Comparison of ENCODE assay signal across 29 cellular contexts in genomic region chr16:2481676-2482075, GRCh38. TPM values are rescaled to one million over a fixed set of nuclear protein-coding genes. Genes with fewer than 3 reads are reported as not detected.
DNase-seq lines count a peak whose midpoint lies in the region; ATAC-seq, FAIRE-seq and TF ChIP-seq lines count a peak whose summit lies in the region.
"Had no signal": no experiment of that assay in that cellular context is flagged by ENCODE, and none has a peak within 500 bp of the region (broad histone marks: within the 10 kb centered on the region; RNA-seq: fewer than 3 reads in every experiment).

No MANE protein-coding gene starts in this region.

- H3K9me3 Mint-ChIP-seq in activated CD8-positive, alpha-beta T cell treated with anti-CD3 and anti-CD28 coated beads, Interleukin-2, amount 10 ng/mL, durations not matched to agents 7 days and 5 days (ENCODE audit: insufficient read depth): no peaks in the 10 kb centered on the region
- H3K9me3 Mint-ChIP-seq: activated naive CD4-positive, alpha-beta T cell treated with anti-CD3 and anti-CD28 coated beads for 36 hours; GM23338; naive B cell; T-cell had no signal

- H3K27ac Mint-ChIP-seq in activated CD8-positive, alpha-beta T cell treated with anti-CD3 and anti-CD28 coated beads, Interleukin-2, amount 10 ng/mL, durations not matched to agents 7 days and 5 days: no peak overlapping the region
- H3K27ac Mint-ChIP-seq: activated naive CD4-positive, alpha-beta T cell treated with anti-CD3 and anti-CD28 coated beads for 36 hours; GM23338; naive B cell; T-cell had no signal

- H3K4me1 Mint-ChIP-seq in activated CD8-positive, alpha-beta T cell treated with anti-CD3 and anti-CD28 coated beads, Interleukin-2, amount 10 ng/mL, durations not matched to agents 7 days and 5 days (ENCODE audit: low read depth): peaks cover 19% of the 10 kb centered on the region

- no peaks in the 10 kb centered on the region for H3K27me3 Mint-ChIP-seq in activated CD8-positive, alpha-beta T cell treated with anti-CD3 and anti-CD28 coated beads, Interleukin-2, amount 10 ng/mL, durations not matched to agents 7 days and 5 days (ENCODE audit: low read depth)
- H3K27me3 Mint-ChIP-seq: naive B cell, T-cell had no signal

- ATAC-seq in IMR-90 (ENCODE audit: low read depth): no peak
- ATAC-seq in activated CD8-positive, alpha-beta T cell treated with anti-CD3 and anti-CD28 coated beads, Interleukin-2, amount 10 ng/mL, durations not matched to agents 7 days and 5 days: no peak
- ATAC-seq: GM23338, HepG2, left cardiac atrium, PC-3, T-cell had no signal

- 0 out of 2 replicates have a peak, but pooled peaks cover 6% of the 10 kb centered on the region for H3K9me1 ChIP-seq in IMR-90 (ENCODE audit: insufficient read depth, low read length)

- no peaks in the 10 kb centered on the region for H3K23me2 ChIP-seq in H1 (ENCODE audit: low read depth, low read length)

- H2AK9ac ChIP-seq in IMR-90 (replicated peaks; ENCODE audit: low read depth, low read length, poor library complexity): peak overlapping the region; percentile 33

- H3K4me3 ChIP-seq in BLaER1 (no peak overlapping the region), IMR-90 (ENCODE audit: insufficient read depth, low read depth, low read length) (no peak overlapping the region), H1 (ENCODE audit: extremely low read depth in 1 of 4, insufficient read depth in 2 of 4, low read depth in 3 of 4, low read length in 4 of 4) (no peak overlapping the region), neuronal stem cell (ENCODE audit: low read length in 2 of 2) (no peak overlapping the region)
- H3K4me3 ChIP-seq: adrenal gland, coronary artery, GM23338 had no signal

- H3K23ac ChIP-seq in IMR-90 (ENCODE audit: low read depth, low read length) (no peak overlapping the region), H1 (ENCODE audit: insufficient read length) (no peak overlapping the region), neuronal stem cell (ENCODE audit: low read depth, low read length, poor library complexity) (peak overlapping the region; percentile 32)

- TF ChIP-seq RAD21 in IMR-90 (IDR thresholded peaks at IDR 0.05; ENCODE audit: low read length) (no peak), H1 (IDR thresholded peaks at IDR 0.05 in 1 of 2, conservative IDR thresholded peaks at IDR 0.05 in 1 of 2; ENCODE audit: low read depth in 2 of 2, low read length in 2 of 2) (no peak)

- H3K27me3 ChIP-seq in BLaER1 (no peaks in the 10 kb centered on the region), IMR-90 (ENCODE audit: control insufficient read depth, insufficient read depth, low read length) (no peaks in the 10 kb centered on the region), H1 (replicated peaks in 1 of 4; ENCODE audit: control insufficient read depth in 3 of 4, extremely low read depth in 1 of 4, insufficient read depth in 3 of 4, low read length in 3 of 4) (peaks cover 0 to 2% (median under 1%) of the 10 kb centered on the region in 4 experiments; a peak in 1 of 7 replicates), neuronal stem cell (ENCODE audit: control insufficient read depth in 3 of 3, insufficient read depth in 3 of 3, low read depth in 1 of 3, low read length in 3 of 3) (no peaks in the 10 kb centered on the region)
- H3K27me3 ChIP-seq: adrenal gland, esophagus muscularis mucosa, foreskin keratinocyte had no signal

- in situ Hi-C loops in IMR-90 (cut with MboI; ENCODE audit: low sequenced_read_pairs): no loop called here

- H3K4me1 ChIP-seq in BLaER1 (peaks cover 84% of the 10 kb centered on the region), IMR-90 (ENCODE audit: control insufficient read depth, insufficient read depth, low read length) (peaks cover 16% of the 10 kb centered on the region), H1 (replicated peaks in 1 of 4; ENCODE audit: control insufficient read depth in 3 of 4, insufficient read depth in 4 of 4, low read length in 3 of 4) (no peaks in the 10 kb centered on the region; a peak in 1 of 7 replicates), neuronal stem cell (ENCODE audit: control insufficient read depth in 2 of 2, insufficient read depth in 1 of 2, low read depth in 1 of 2, low read length in 2 of 2) (no peaks in the 10 kb centered on the region)
- H3K4me1 ChIP-seq: foreskin keratinocyte had no signal

- H3K14ac ChIP-seq in IMR-90 (replicated peaks; ENCODE audit: low read depth, low read length): no peak overlapping the region
- no peak overlapping the region for H3K14ac ChIP-seq in H1 (ENCODE audit: insufficient read length)
- no peak overlapping the region for H3K14ac ChIP-seq in neuronal stem cell (ENCODE audit: low read length)

- H3K9me3 ChIP-seq in BLaER1: no peaks in the 10 kb centered on the region
- H3K9me3 ChIP-seq in IMR-90 (ENCODE audit: control insufficient read depth, insufficient read depth, low read length): no peaks in the 10 kb centered on the region
- H3K9me3 ChIP-seq in H1 (ENCODE audit: insufficient read depth in 2 of 2, low read depth in 1 of 2, low read length in 1 of 2): no peaks in the 10 kb centered on the region
- H3K9me3 ChIP-seq in neuronal stem cell (replicated peaks in 1 of 2; ENCODE audit: control insufficient read depth in 2 of 2, insufficient read depth in 1 of 2, low read depth in 1 of 2, low read length in 2 of 2): no peaks in the 10 kb centered on the region
- H3K9me3 ChIP-seq: adrenal gland, esophagus muscularis mucosa had no signal

- no TSS peak for BruUV-seq in IMR-90 (replicated peaks; lab: Mats Ljungman, UMichigan)

- peaks cover 0 to 2% of the 10 kb centered on the region in 2 experiments; a peak in 1 of 4 replicates for H3K79me2 ChIP-seq in H1 (ENCODE audit: control insufficient read depth in 1 of 2, insufficient read depth in 2 of 2, low read length in 2 of 2)

- no peak overlapping the region for H4K91ac ChIP-seq in IMR-90 (ENCODE audit: insufficient read depth, low read depth, low read length)
- no peak overlapping the region for H4K91ac ChIP-seq in H1 (replicated peaks; ENCODE audit: insufficient read length, low read length)
- no peak overlapping the region for H4K91ac ChIP-seq in neuronal stem cell (ENCODE audit: low read depth, low read length, poor library complexity)

- dilution Hi-C loops in IMR-90 (cut with HindIII; ENCODE audit: low sequenced_read_pairs, unreplicated experiment): no loop called here

- TF ChIP-seq POLR2A in IMR-90 (IDR thresholded peaks at IDR 0.05; ENCODE audit: low read depth, low read length) (no peak), H1 (IDR thresholded peaks at IDR 0.05; ENCODE audit: control extremely low read depth in 1 of 2, low read depth in 2 of 2, low read length in 2 of 2) (no peak)

- H2AK5ac ChIP-seq in IMR-90 (ENCODE audit: low read depth, low read length) (no peak overlapping the region), H1 (ENCODE audit: low read depth, low read length) (no peak overlapping the region), neuronal stem cell (ENCODE audit: low read depth, low read length) (no peak overlapping the region)

- H3K18ac ChIP-seq in IMR-90 (ENCODE audit: low read depth, low read length) (no peak overlapping the region), H1 (ENCODE audit: extremely low read depth, low read length) (no peak overlapping the region), neuronal stem cell (ENCODE audit: low read length) (no peak overlapping the region)

- H3K36me3 ChIP-seq in BLaER1: peaks cover 56% of the 10 kb centered on the region
- H3K36me3 ChIP-seq in IMR-90 (ENCODE audit: control insufficient read depth, insufficient read depth, low read length): no peaks in the 10 kb centered on the region
- no peaks in the 10 kb centered on the region for H3K36me3 ChIP-seq in H1 (ENCODE audit: control insufficient read depth in 2 of 4, insufficient read depth in 4 of 4, low read length in 3 of 4)
- H3K36me3 ChIP-seq in neuronal stem cell (replicated peaks in 1 of 2; ENCODE audit: control insufficient read depth in 2 of 2, insufficient read depth in 2 of 2, low read length in 2 of 2): no peaks in the 10 kb centered on the region
- H3K36me3 ChIP-seq: adrenal gland had no signal

- POLR2A ChIA-PET in IMR-90 (lab: Charles Lee; ENCODE audit: unreplicated experiment): no interaction called here
- POLR2A ChIA-PET in H1 (lab: Charles Lee; ENCODE audit: partially characterized antibody): interaction anchor here (0.6 to 2.0 kb wide), 4 partner anchors 14 to 329 kb away, joined by 3 to 6 read pairs (median 4); no protein-coding TSS in a partner anchor
- POLR2A ChIA-PET in activated CD8-positive, alpha-beta T cell treated with anti-CD3 and anti-CD28 coated beads, Interleukin-2, amount 10 ng/mL, durations not matched to agents 7 days and 5 days (lab: Charles Lee): no interaction called here

- TF ChIP-seq EP300 in H1 (IDR thresholded peaks at IDR 0.05; ENCODE audit: borderline replicate concordance in 1 of 2, low read depth in 2 of 2, low read length in 2 of 2): no peak

- DNase-seq in IMR-90: no peak
- no peak for DNase-seq in H1 (ENCODE audit: low read depth in 1 of 2, low spot score in 2 of 2)
- no peak for DNase-seq in neuronal stem cell (ENCODE audit: low spot score)
- no peak for DNase-seq in SKM-1 (lab: John Stamatoyannopoulos, UW; ENCODE audit: unreplicated experiment)
- no peak for DNase-seq in activated CD8-positive, alpha-beta T cell treated with anti-CD3 and anti-CD28 coated beads, Interleukin-2, amount 10 ng/mL, durations not matched to agents 7 days and 5 days
- DNase-seq in stimulated activated CD4-positive, alpha-beta T cell treated with anti-CD3 and anti-CD28 coated beads, Interleukin-2, amount 100 ng/mL, for 24 hours: no peak
- DNase-seq: activated CD4-positive, alpha-beta T cell treated with anti-CD3 and anti-CD28 coated beads, Interleukin-2, amount 50 U/mL, for 4 hours; activated naive CD4-positive, alpha-beta T cell treated with anti-CD3 and anti-CD28 coated beads for 36 hours; adrenal gland; foreskin keratinocyte; Kasumi-1; left cardiac atrium; MV-4-11; naive B cell; NCI-H1694; NCI-H2171; NCI-H510A treated with DMSO at 0.1 percent for 48 hours; NK-92 treated with Interleukin-12 subunit alpha and Interleukin-12 subunit beta, amount 100 ng/mL, for 24 hours; PC-3; SHP77; T-cell had no signal

- peak overlapping the region; percentile 83; the same call in 1 of the 2 replicates for H3K4me2 ChIP-seq in BLaER1
- H3K4me2 ChIP-seq in IMR-90 (ENCODE audit: low read depth, low read length): no peak overlapping the region
- no peak overlapping the region for H3K4me2 ChIP-seq in H1 (ENCODE audit: insufficient read depth in 1 of 2, low read depth in 2 of 2, low read length in 2 of 2)
- no peak overlapping the region for H3K4me2 ChIP-seq in neuronal stem cell (ENCODE audit: insufficient read depth, low read length, poor library complexity, severe bottlenecking)
- H3K4me2 ChIP-seq: GM23338 had no signal

- intact Hi-C loops in IMR-90 (cut with micrococcal nuclease): no loop called here

- peak overlapping the region; percentile 67; the same call in 1 of the 2 replicates for H3K27ac ChIP-seq in BLaER1
- no peak overlapping the region for H3K27ac ChIP-seq in IMR-90 (ENCODE audit: insufficient read depth, low read length)
- H3K27ac ChIP-seq in H1 (ENCODE audit: low read depth, low read length): no peak overlapping the region
- H3K27ac ChIP-seq in neuronal stem cell (replicated peaks; ENCODE audit: low read length): no peak overlapping the region
- H3K27ac ChIP-seq: C4-2B, foreskin keratinocyte had no signal

- H3K79me1 ChIP-seq in IMR-90 (ENCODE audit: low read depth in 1 of 2, low read length in 2 of 2) (peaks cover 29 to 72% of the 10 kb centered on the region in 2 experiments), H1 (ENCODE audit: low read depth, low read length) (peaks cover 25% of the 10 kb centered on the region), neuronal stem cell (ENCODE audit: low read depth, low read length) (peaks cover 16% of the 10 kb centered on the region)

- H2AFZ ChIP-seq in IMR-90 (replicated peaks; ENCODE audit: low read length, poor library complexity) (no peak overlapping the region), H1 (ENCODE audit: low read length) (no peak overlapping the region), neuronal stem cell (ENCODE audit: low read length) (no peak overlapping the region)
- H2AFZ ChIP-seq: GM23338 had no signal

- no peak overlapping the region for H4K8ac ChIP-seq in IMR-90 (ENCODE audit: low read depth in 2 of 2, low read length in 2 of 2)
- H4K8ac ChIP-seq in H1 (ENCODE audit: extremely low read depth, insufficient read depth, low read length): peak overlapping the region; percentile 74
- no peak overlapping the region for H4K8ac ChIP-seq in neuronal stem cell (ENCODE audit: low read depth, low read length)

- TF ChIP-seq CTCF in IMR-90 (conservative IDR thresholded peaks at IDR 0.05; ENCODE audit: low read depth, low read length) (no peak), H1 (IDR thresholded peaks at IDR 0.05; ENCODE audit: control extremely low read depth in 1 of 3, insufficient read depth in 1 of 3, low read depth in 1 of 3, low read length in 3 of 3) (no peak)

- WGBS in IMR-90 (ENCODE audit: extremely low coverage in 2 of 2, insufficient read length in 1 of 2), 2 experiments: 57% methylated on average over 2 of the region's 7 CpGs; no CpG with 5 or more reads in 1 of the 2 experiments
- WGBS in H1 (ENCODE audit: extremely low coverage in 1 of 2, insufficient coverage in 1 of 2, insufficient read length in 1 of 2, insufficient replicate concordance in 2 of 2, low coverage in 1 of 2, low lambda C conversion rate in 2 of 2, missing lambda C conversion rate in 1 of 2), 2 experiments: 88% methylated on average over 7 of the region's 7 CpGs; no CpG with 5 or more reads in 1 of the 2 experiments
- no CpG with 5 or more reads among the region's 7 CpGs for WGBS in neuronal stem cell (ENCODE audit: extremely low coverage in 2 of 2, insufficient read length in 2 of 2, insufficient replicate concordance in 1 of 2), 2 donors

- CTCF ChIA-PET in IMR-90 (lab: Yijun Ruan, JAX): no interaction called here
- CTCF ChIA-PET in H1 (lab: Charles Lee; ENCODE audit: partially characterized antibody): interaction anchor here (1.5 to 2.9 kb wide), 2 partner anchors 13 to 20 kb away, joined by 5 to 23 read pairs; no protein-coding TSS in a partner anchor
- CTCF ChIA-PET in activated CD8-positive, alpha-beta T cell treated with anti-CD3 and anti-CD28 coated beads, Interleukin-2, amount 10 ng/mL, durations not matched to agents 7 days and 5 days (lab: Charles Lee): interaction anchor here (1.3 kb wide), 1 partner anchor 141 kb away, joined by 3 read pairs; the partner anchor contains the start of gene ABCA3

- no peak overlapping the region for H2BK5ac ChIP-seq in IMR-90 (ENCODE audit: low read depth, low read length, poor library complexity, severe bottlenecking)
- no peak overlapping the region for H2BK5ac ChIP-seq in H1 (ENCODE audit: low read depth, low read length)
- no peak overlapping the region for H2BK5ac ChIP-seq in neuronal stem cell (ENCODE audit: low read length)

- H3K56ac ChIP-seq in IMR-90 (ENCODE audit: extremely low read depth, insufficient read depth, low read length) (no peak overlapping the region), H1 (replicated peaks; ENCODE audit: insufficient read length, low read depth, low read length) (no peak overlapping the region)

- H3K4me3 Mint-ChIP-seq in activated CD8-positive, alpha-beta T cell treated with anti-CD3 and anti-CD28 coated beads, Interleukin-2, amount 10 ng/mL, durations not matched to agents 7 days and 5 days: no peak overlapping the region
- H3K4me3 Mint-ChIP-seq: activated naive CD4-positive, alpha-beta T cell treated with anti-CD3 and anti-CD28 coated beads for 36 hours; GM23338; naive B cell; T-cell had no signal

- no peak overlapping the region for H2BK120ac ChIP-seq in IMR-90 (ENCODE audit: low read depth, low read length)
- H2BK120ac ChIP-seq in H1 (replicated peaks; ENCODE audit: low read depth, low read length): no peak overlapping the region
- H2BK120ac ChIP-seq in neuronal stem cell (ENCODE audit: low read depth, low read length): no peak overlapping the region

- no peaks in the 10 kb centered on the region for H3K36me3 Mint-ChIP-seq in activated CD8-positive, alpha-beta T cell treated with anti-CD3 and anti-CD28 coated beads, Interleukin-2, amount 10 ng/mL, durations not matched to agents 7 days and 5 days (ENCODE audit: low read depth)
- H3K36me3 Mint-ChIP-seq: naive B cell, T-cell had no signal

- H3K4ac ChIP-seq in IMR-90 (ENCODE audit: low read depth, low read length) (no peak overlapping the region), H1 (replicated peaks; ENCODE audit: insufficient read length, low read depth, low read length) (no peak overlapping the region), neuronal stem cell (ENCODE audit: low read length) (no peak overlapping the region)

- H2BK12ac ChIP-seq in H1 (ENCODE audit: low read depth, low read length): no peak overlapping the region
- H2BK12ac ChIP-seq in neuronal stem cell (ENCODE audit: low read length): no peak overlapping the region

- H2BK20ac ChIP-seq in IMR-90 (ENCODE audit: low read depth, low read length) (no peak overlapping the region), H1 (ENCODE audit: low read length) (no peak overlapping the region)

- H4K5ac ChIP-seq in IMR-90 (ENCODE audit: low read depth, low read length) (no peak overlapping the region), H1 (ENCODE audit: insufficient read length, low read depth, low read length) (no peak overlapping the region)

- H2BK15ac ChIP-seq in IMR-90 (ENCODE audit: low read depth, low read length) (no peak overlapping the region), H1 (ENCODE audit: low read length) (no peak overlapping the region), neuronal stem cell (ENCODE audit: low read length) (no peak overlapping the region)

- peaks cover 100% of the 10 kb centered on the region for H4K20me1 ChIP-seq in BLaER1
- H4K20me1 ChIP-seq in IMR-90 (ENCODE audit: insufficient read depth, low read length): peaks cover 16% of the 10 kb centered on the region
- peaks cover 7% of the 10 kb centered on the region in 2 experiments for H4K20me1 ChIP-seq in H1 (replicated peaks in 1 of 2; ENCODE audit: control insufficient read depth in 1 of 2, insufficient read depth in 2 of 2, low read length in 2 of 2)

- no peak for FAIRE-seq in H1 (lab: Jason Lieb, UNC)
- FAIRE-seq: HepG2 had no signal

- H3K9ac ChIP-seq in BLaER1: peak overlapping the region; percentile 66; the same call in 1 of the 2 replicates
- no peak overlapping the region for H3K9ac ChIP-seq in IMR-90 (ENCODE audit: low read depth, low read length)
- H3K9ac ChIP-seq in H1 (replicated peaks in 1 of 4; ENCODE audit: extremely low read depth in 1 of 4, low read depth in 3 of 4, low read length in 3 of 4): no peak overlapping the region
- H3K9ac ChIP-seq in neuronal stem cell (ENCODE audit: low read depth, low read length, poor library complexity): no peak overlapping the region

RNA-seq across cellular contexts. Expression of gene TBC1D24, which starts 6.7 kb away (rescaled TPM):
- total RNA-seq in IMR-90 (2012; rRNA removed): 7.5 and 8.6 TPM in 2 replicates
- polyA plus RNA-seq in IMR-90 (2012; rRNA removed) (13.4 and 16.2 TPM in 2 replicates), H1 (2011; rRNA removed) (8.7 and 13.3 TPM in 2 replicates)
- polyA plus RNA-seq in IMR-90 (2012; cell fraction: cytosol; rRNA removed): 6.5 and 11.7 TPM in 2 replicates
- 28.4 and 53.0 TPM in 2 replicates for polyA plus RNA-seq in IMR-90 (2012; cell fraction: nucleus; rRNA removed; ENCODE audit: low replicate concordance)
- total RNA-seq in H1 (2021; fragmentation: NEBNext Ultra II Directional; extraction: Animal tissue kit (Norgen Biotek cat#: 25700)): 18.6 and 21.5 TPM in 2 replicates
- polyA plus RNA-seq in H1 (2011; cell fraction: cytosol; rRNA removed): 9.4 TPM
- polyA plus RNA-seq in H1 (2011; cell fraction: nucleus; rRNA removed): 22.2 TPM
- polyA plus RNA-seq in H1 (2012, experiment 1 of 2): 7.7 to 10.3 TPM (median 9.2 TPM) in 4 replicates
- 4.2 TPM for polyA plus RNA-seq in H1 (2012, experiment 2 of 2)
- 7.5 TPM for polyA plus RNA-seq in H1 (2013, experiment 1 of 2)
- 7.0 TPM for polyA plus RNA-seq in H1 (2013, experiment 2 of 2)
- 13.1 and 14.6 TPM in 2 replicates for polyA minus RNA-seq in H1 (2011; rRNA and poly(A)+ RNA removed)
- 15.0 TPM for polyA minus RNA-seq in H1 (2011; cell fraction: cytosol; rRNA and poly(A)+ RNA removed)
- 13.0 TPM for polyA minus RNA-seq in H1 (2011; cell fraction: nucleus; rRNA and poly(A)+ RNA removed)
- 7.1 TPM for polyA plus RNA-seq in neuronal stem cell (2013, experiment 1 of 2)
- 7.2 TPM for polyA plus RNA-seq in neuronal stem cell (2013, experiment 2 of 2)
- total RNA-seq in activated CD8-positive, alpha-beta T cell treated with anti-CD3 and anti-CD28 coated beads, Interleukin-2, amount 10 ng/mL, durations not matched to agents 7 days and 5 days: 10 to 100 TPM; 21.1 to 22.4 TPM

RNA-seq across cellular contexts. Expression of gene NTN3, which starts 10.6 kb away (rescaled TPM):
- 0.18 and 0.28 TPM in 2 replicates for total RNA-seq in IMR-90 (2012; rRNA removed)
- 0.38 and 0.72 TPM in 2 replicates for polyA plus RNA-seq in IMR-90 (2012; rRNA removed)
- 0.44 and 0.96 TPM in 2 replicates for polyA plus RNA-seq in IMR-90 (2012; cell fraction: cytosol; rRNA removed)
- 0.72 and 2.1 TPM in 2 replicates for polyA plus RNA-seq in IMR-90 (2012; cell fraction: nucleus; rRNA removed; ENCODE audit: low replicate concordance)
- total RNA-seq in H1 (2021; fragmentation: NEBNext Ultra II Directional; extraction: Animal tissue kit (Norgen Biotek cat#: 25700)): 0.34 and 0.52 TPM in 2 replicates
- polyA plus RNA-seq in H1 (2011; rRNA removed): 0.30 and 0.74 TPM in 2 replicates
- polyA plus RNA-seq in H1 (2011; cell fraction: cytosol; rRNA removed): 0.32 TPM
- polyA plus RNA-seq in H1 (2011; cell fraction: nucleus; rRNA removed): 2.5 TPM
- 0.08 to 0.20 TPM (median 0.08 TPM) in 3 of 4 replicates, not detected in the other for polyA plus RNA-seq in H1 (2012, experiment 1 of 2)
- polyA plus RNA-seq in H1 (2012, experiment 2 of 2): 0.10 TPM
- 0.10 TPM for polyA plus RNA-seq in H1 (2013, experiment 1 of 2)
- polyA plus RNA-seq in H1 (2013, experiment 2 of 2): 0.15 TPM
- polyA minus RNA-seq in H1 (2011; rRNA and poly(A)+ RNA removed): 0.13 and 0.46 TPM in 2 replicates
- polyA minus RNA-seq in H1 (2011; cell fraction: cytosol; rRNA and poly(A)+ RNA removed): 1.1 TPM
- polyA minus RNA-seq in H1 (2011; cell fraction: nucleus; rRNA and poly(A)+ RNA removed): 4.2 TPM
- 0.96 TPM for polyA plus RNA-seq in neuronal stem cell (2013, experiment 1 of 2)
- 1.1 TPM for polyA plus RNA-seq in neuronal stem cell (2013, experiment 2 of 2)
- under 1 TPM in 1 of 2 experiments, not detected in 1; 0.10 TPM for total RNA-seq in activated CD8-positive, alpha-beta T cell treated with anti-CD3 and anti-CD28 coated beads, Interleukin-2, amount 10 ng/mL, durations not matched to agents 7 days and 5 days
- total RNA-seq: activated naive CD4-positive, alpha-beta T cell treated with anti-CD3 and anti-CD28 coated beads for 36 hours; Daoy; mesenteric fat pad; PC-3; T-cell had no signal
- polyA plus RNA-seq: foreskin keratinocyte had no signal

RNA-seq across cellular contexts. Expression of gene TEDC2, which starts 21.8 kb away (rescaled TPM):
- total RNA-seq in IMR-90 (2012; rRNA removed): 3.6 TPM in 2 replicates
- 7.3 and 10.8 TPM in 2 replicates for polyA plus RNA-seq in IMR-90 (2012; rRNA removed)
- 5.2 and 6.1 TPM in 2 replicates for polyA plus RNA-seq in IMR-90 (2012; cell fraction: cytosol; rRNA removed)
- polyA plus RNA-seq in IMR-90 (2012; cell fraction: nucleus; rRNA removed; ENCODE audit: low replicate concordance): 17.1 and 61.0 TPM in 2 replicates
- total RNA-seq in H1 (2021; fragmentation: NEBNext Ultra II Directional; extraction: Animal tissue kit (Norgen Biotek cat#: 25700)): 54.2 and 54.6 TPM in 2 replicates
- 55.6 and 71.2 TPM in 2 replicates for polyA plus RNA-seq in H1 (2011; rRNA removed)
- polyA plus RNA-seq in H1 (2011; cell fraction: cytosol; rRNA removed): 57.9 TPM
- polyA plus RNA-seq in H1 (2011; cell fraction: nucleus; rRNA removed): 227 TPM
- 41.6 to 54.3 TPM (median 48.8 TPM) in 4 replicates for polyA plus RNA-seq in H1 (2012, experiment 1 of 2)
- 45.5 TPM for polyA plus RNA-seq in H1 (2012, experiment 2 of 2)
- polyA plus RNA-seq in H1 (2013, experiment 1 of 2): 32.6 TPM
- polyA plus RNA-seq in H1 (2013, experiment 2 of 2): 32.0 TPM
- 17.1 and 20.1 TPM in 2 replicates for polyA minus RNA-seq in H1 (2011; rRNA and poly(A)+ RNA removed)
- polyA minus RNA-seq in H1 (2011; cell fraction: cytosol; rRNA and poly(A)+ RNA removed): 27.2 TPM
- polyA minus RNA-seq in H1 (2011; cell fraction: nucleus; rRNA and poly(A)+ RNA removed): 66.0 TPM
- 31.4 TPM for polyA plus RNA-seq in neuronal stem cell (2013, experiment 1 of 2)
- 29.6 TPM for polyA plus RNA-seq in neuronal stem cell (2013, experiment 2 of 2)
- 10 to 100 TPM; 21.6 to 32.9 TPM for total RNA-seq in activated CD8-positive, alpha-beta T cell treated with anti-CD3 and anti-CD28 coated beads, Interleukin-2, amount 10 ng/mL, durations not matched to agents 7 days and 5 days
- total RNA-seq: mesenteric fat pad had no signal

RNA-seq across cellular contexts. Expression of gene ATP6V0C, which starts 32.1 kb away (rescaled TPM):
- 8.4 and 8.6 TPM in 2 replicates for total RNA-seq in IMR-90 (2012; rRNA removed)
- polyA plus RNA-seq in IMR-90 (2012; rRNA removed) (107 and 108 TPM in 2 replicates), H1 (2011; rRNA removed) (125 and 218 TPM in 2 replicates)
- polyA plus RNA-seq in IMR-90 (2012; cell fraction: cytosol; rRNA removed): 182 and 333 TPM in 2 replicates
- polyA plus RNA-seq in IMR-90 (2012; cell fraction: nucleus; rRNA removed; ENCODE audit: low replicate concordance): 64.7 and 163 TPM in 2 replicates
- 176 and 199 TPM in 2 replicates for total RNA-seq in H1 (2021; fragmentation: NEBNext Ultra II Directional; extraction: Animal tissue kit (Norgen Biotek cat#: 25700))
- polyA plus RNA-seq in H1 (2011; cell fraction: cytosol; rRNA removed): 35.7 TPM
- polyA plus RNA-seq in H1 (2011; cell fraction: nucleus; rRNA removed): 80.2 TPM
- polyA plus RNA-seq in H1 (2012, experiment 1 of 2): 161 to 288 TPM (median 238 TPM) in 4 replicates
- polyA plus RNA-seq in H1 (2012, experiment 2 of 2): 371 TPM
- 359 TPM for polyA plus RNA-seq in H1 (2013, experiment 1 of 2)
- 478 TPM for polyA plus RNA-seq in H1 (2013, experiment 2 of 2)
- 15.2 and 20.3 TPM in 2 replicates for polyA minus RNA-seq in H1 (2011; rRNA and poly(A)+ RNA removed)
- 225 TPM for polyA minus RNA-seq in H1 (2011; cell fraction: cytosol; rRNA and poly(A)+ RNA removed)
- 36.2 TPM for polyA minus RNA-seq in H1 (2011; cell fraction: nucleus; rRNA and poly(A)+ RNA removed)
- 244 TPM for polyA plus RNA-seq in neuronal stem cell (2013, experiment 1 of 2)
- polyA plus RNA-seq in neuronal stem cell (2013, experiment 2 of 2): 240 TPM
- 100 to 1,000 TPM; 105 to 110 TPM for total RNA-seq in activated CD8-positive, alpha-beta T cell treated with anti-CD3 and anti-CD28 coated beads, Interleukin-2, amount 10 ng/mL, durations not matched to agents 7 days and 5 days

RNA-seq across cellular contexts. Expression of gene AMDHD2, which starts 38.5 kb away (rescaled TPM):
- 10.0 and 10.6 TPM in 2 replicates for total RNA-seq in IMR-90 (2012; rRNA removed)
- 30.3 and 30.8 TPM in 2 replicates for polyA plus RNA-seq in IMR-90 (2012; rRNA removed)
- polyA plus RNA-seq in IMR-90 (2012; cell fraction: cytosol; rRNA removed): 11.5 and 21.8 TPM in 2 replicates
- polyA plus RNA-seq in IMR-90 (2012; cell fraction: nucleus; rRNA removed; ENCODE audit: low replicate concordance): 189 and 533 TPM in 2 replicates
- 43.0 and 45.0 TPM in 2 replicates for total RNA-seq in H1 (2021; fragmentation: NEBNext Ultra II Directional; extraction: Animal tissue kit (Norgen Biotek cat#: 25700))
- polyA plus RNA-seq in H1 (2011; rRNA removed): 54.6 and 77.1 TPM in 2 replicates
- polyA plus RNA-seq in H1 (2011; cell fraction: cytosol; rRNA removed): 63.4 TPM
- 345 TPM for polyA plus RNA-seq in H1 (2011; cell fraction: nucleus; rRNA removed)
- 36.6 to 63.3 TPM (median 57.3 TPM) in 4 replicates for polyA plus RNA-seq in H1 (2012, experiment 1 of 2)
- 26.8 TPM for polyA plus RNA-seq in H1 (2012, experiment 2 of 2)
- polyA plus RNA-seq in H1 (2013, experiment 1 of 2): 19.9 TPM
- polyA plus RNA-seq in H1 (2013, experiment 2 of 2): 18.3 TPM
- polyA minus RNA-seq in H1 (2011; rRNA and poly(A)+ RNA removed): 15.9 and 28.8 TPM in 2 replicates
- polyA minus RNA-seq in H1 (2011; cell fraction: cytosol; rRNA and poly(A)+ RNA removed): 36.0 TPM
- 89.1 TPM for polyA minus RNA-seq in H1 (2011; cell fraction: nucleus; rRNA and poly(A)+ RNA removed)
- 6.3 TPM for polyA plus RNA-seq in neuronal stem cell (2013, experiment 1 of 2)
- 6.9 TPM for polyA plus RNA-seq in neuronal stem cell (2013, experiment 2 of 2)
- 10 to 100 TPM; 54.0 to 58.5 TPM for total RNA-seq in activated CD8-positive, alpha-beta T cell treated with anti-CD3 and anti-CD28 coated beads, Interleukin-2, amount 10 ng/mL, durations not matched to agents 7 days and 5 days
